Comparison of ENCODE assay signal across 17 cellular contexts in genomic region chr10:22633528-22633927, GRCh38.
DNase-seq lines count a peak whose midpoint lies in the region; ATAC-seq and TF ChIP-seq lines count a peak whose summit lies in the region.
"Had no signal": no experiment of that assay in that cellular context is flagged by ENCODE, and none has a peak within 500 bp of the region (broad histone marks: within the 10 kb centered on the region; RNA-seq: fewer than 3 reads in every experiment).

No MANE protein-coding gene starts in this region.

- peak overlapping the region; percentile 68 to 81 for H3K27ac ChIP-seq in breast epithelium
- H3K27ac ChIP-seq in mammary epithelial cell (ENCODE audit: insufficient read depth, low read depth, low read length): no peak overlapping the region
- H3K27ac ChIP-seq in upper lobe of left lung: peak overlapping the region; percentile 10 to 64 (median 40)

- H3K27me3 Mint-ChIP-seq in activated naive CD8-positive, alpha-beta T cell: no peaks in the 10 kb centered on the region
- H3K27me3 Mint-ChIP-seq in memory B cell: no peaks in the 10 kb centered on the region

- in situ Hi-C loops in mammary epithelial cell (cut with MboI; ENCODE audit: low sequenced_read_pairs in 2 of 2): no loop called here

- CTCF ChIA-PET in mammary epithelial cell (lab: Charles Lee; ENCODE audit: low non-redundant PET): no interaction called here

- H3K4me1 ChIP-seq in breast epithelium: no peaks in the 10 kb centered on the region
- peaks cover 5% of the 10 kb centered on the region for H3K4me1 ChIP-seq in mammary epithelial cell (ENCODE audit: insufficient read depth, low read length)
- peaks cover 6 to 44% (median 15%) of the 10 kb centered on the region in 4 donors for H3K4me1 ChIP-seq in upper lobe of left lung

- WGBS in mammary epithelial cell (ENCODE audit: low coverage, missing lambda C conversion rate): 92% methylated on average over 9 of the region's 11 CpGs
- 93 to 97% methylated on average over 11 of the region's 11 CpGs for WGBS in upper lobe of left lung, 2 donors

- peaks cover 3% of the 10 kb centered on the region for H3K9me3 Mint-ChIP-seq in activated naive CD8-positive, alpha-beta T cell (ENCODE audit: low read depth)
- peaks cover 4% of the 10 kb centered on the region for H3K9me3 Mint-ChIP-seq in memory B cell

- H3K27ac Mint-ChIP-seq in activated naive CD8-positive, alpha-beta T cell: peak overlapping the region; percentile 98
- H3K27ac Mint-ChIP-seq in memory B cell: peak overlapping the region; percentile 96

- DNase-seq in breast epithelium (ENCODE audit: low spot score in 2 of 2) (no peak), mammary epithelial cell (no peak), memory B cell (ENCODE audit: low spot score in 2 of 2) (no peak), upper lobe of left lung (no peak), midbrain (lab: John Stamatoyannopoulos, UW) (no peak), anterior cingulate cortex (lab: John Stamatoyannopoulos, UW) (no peak)
- DNase-seq: activated CD4-positive, alpha-beta T cell treated with anti-CD3 and anti-CD28 coated beads for 1 hour; activated T-cell treated with anti-CD3 and anti-CD28 coated beads, Interleukin-2, amount 50 U/mL, for 1 hour; Caco-2; effector CD8-positive, alpha-beta T cell; heart right ventricle; NCI-H2029; NCI-H524 treated with DMSO at 0.1 percent for 48 hours; SIG-M5 had no signal

- H3K36me3 ChIP-seq in breast epithelium (no peaks in the 10 kb centered on the region), mammary epithelial cell (ENCODE audit: insufficient read depth, low read length) (no peaks in the 10 kb centered on the region), upper lobe of left lung (no peaks in the 10 kb centered on the region)
- H3K36me3 ChIP-seq: heart right ventricle had no signal

- TF ChIP-seq POLR2A in breast epithelium (IDR thresholded peaks at IDR 0.05) (no peak), upper lobe of left lung (IDR thresholded peaks at IDR 0.05) (no peak)

- no peak overlapping the region for H3K4me2 ChIP-seq in mammary epithelial cell (ENCODE audit: insufficient read depth, low read depth, low read length)

- H3K36me3 Mint-ChIP-seq in activated naive CD8-positive, alpha-beta T cell: peaks cover 21% of the 10 kb centered on the region
- peaks cover 13% of the 10 kb centered on the region for H3K36me3 Mint-ChIP-seq in memory B cell

- H3K9me3 ChIP-seq in breast epithelium (no peaks in the 10 kb centered on the region), mammary epithelial cell (replicated peaks; ENCODE audit: insufficient read depth, low read length) (no peaks in the 10 kb centered on the region), upper lobe of left lung (no peaks in the 10 kb centered on the region)
- H3K9me3 ChIP-seq: Caco-2, heart right ventricle had no signal

- peaks cover 49% of the 10 kb centered on the region for H3K79me2 ChIP-seq in mammary epithelial cell (ENCODE audit: insufficient read depth, low read length)

- no peaks in the 10 kb centered on the region for H3K27me3 ChIP-seq in breast epithelium
- no peaks in the 10 kb centered on the region for H3K27me3 ChIP-seq in mammary epithelial cell (ENCODE audit: insufficient read depth, low read length)
- H3K27me3 ChIP-seq in upper lobe of left lung: no peaks in the 10 kb centered on the region
- H3K27me3 ChIP-seq: heart right ventricle had no signal

- ATAC-seq in memory B cell (ENCODE audit: low read depth) (no peak), upper lobe of left lung (ENCODE audit: low FRiP score in 2 of 2) (no peak), GM19397 (IDR thresholded peaks at IDR 0.05; ENCODE audit: unreplicated experiment) (no peak)
- ATAC-seq: HepG2 had no signal

- intact Hi-C loops in breast epithelium (cut with DNase I; ENCODE audit: low total_unique reads): no loop called here
- intact Hi-C loops in mammary epithelial cell (cut with micrococcal nuclease): no loop called here

- dilution Hi-C loops in mammary epithelial cell (cut with HindIII; ENCODE audit: low sequenced_read_pairs): no loop called here

- peaks cover 92% of the 10 kb centered on the region for H3K4me1 Mint-ChIP-seq in activated naive CD8-positive, alpha-beta T cell (ENCODE audit: low read depth)
- H3K4me1 Mint-ChIP-seq in memory B cell: peaks cover 75% of the 10 kb centered on the region

- H3K4me3 Mint-ChIP-seq in activated naive CD8-positive, alpha-beta T cell: no peak overlapping the region
- no peak overlapping the region for H3K4me3 Mint-ChIP-seq in memory B cell

- no TSS peak for BruUV-seq in mammary epithelial cell (replicated peaks; lab: Mats Ljungman, UMichigan)

- no peak overlapping the region for H3K4me3 ChIP-seq in breast epithelium
- H3K4me3 ChIP-seq in mammary epithelial cell (replicated peaks in 1 of 3; ENCODE audit: insufficient read depth in 1 of 3, low read depth in 2 of 3, low read length in 3 of 3): no peak overlapping the region
- no peak overlapping the region for H3K4me3 ChIP-seq in upper lobe of left lung
- H3K4me3 ChIP-seq: heart right ventricle had no signal

- no peak overlapping the region for H2AFZ ChIP-seq in mammary epithelial cell (ENCODE audit: low read depth, low read length)

- no peak for TF ChIP-seq EP300 in upper lobe of left lung (IDR thresholded peaks at IDR 0.05)

- no peak for TF ChIP-seq CTCF in breast epithelium (IDR thresholded peaks at IDR 0.05)
- TF ChIP-seq CTCF in mammary epithelial cell (conservative IDR thresholded peaks at IDR 0.05 in 1 of 2, IDR thresholded peaks at IDR 0.05 in 1 of 2; ENCODE audit: extremely low read depth in 1 of 2, insufficient read depth in 1 of 2, low read depth in 1 of 2, low read length in 2 of 2): no peak
- TF ChIP-seq CTCF in upper lobe of left lung (IDR thresholded peaks at IDR 0.05): no peak

- no peak overlapping the region for H3K9ac ChIP-seq in mammary epithelial cell (ENCODE audit: insufficient read depth, low read length)

- H4K20me1 ChIP-seq in mammary epithelial cell (ENCODE audit: insufficient read depth, low read length): no peaks in the 10 kb centered on the region
